ENCODE assay signal across 15 cellular contexts in the genomic region with DNA sequence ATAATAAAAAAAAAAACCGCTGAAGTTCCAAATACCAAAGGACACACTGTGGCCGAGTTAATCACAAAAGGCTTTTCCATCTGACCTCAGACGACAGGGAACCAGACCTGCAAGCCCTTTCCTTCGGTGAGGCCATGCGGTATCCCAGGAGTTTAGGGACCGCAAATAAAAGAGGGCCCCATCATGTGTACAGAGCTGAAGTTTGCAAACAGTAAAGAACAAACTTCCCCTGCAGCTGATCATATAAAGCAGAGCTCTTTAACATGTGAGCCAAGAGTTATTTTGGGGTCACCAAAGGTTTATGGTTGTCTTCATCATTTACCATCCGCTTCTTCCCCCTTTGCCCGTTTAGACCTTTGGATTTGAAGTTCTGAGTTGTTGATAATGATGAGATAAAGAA. TPM values are rescaled to one million over a fixed set of nuclear protein-coding genes. Genes with fewer than 3 reads are reported as not detected.
DNase-seq lines count a peak whose midpoint lies in the region; ATAC-seq and TF ChIP-seq lines count a peak whose summit lies in the region.
"Had no signal": no experiment of that assay in that cellular context is flagged by ENCODE, and none has a peak within 500 bp of the region (broad histone marks: within the 10 kb centered on the region; RNA-seq: fewer than 3 reads in every experiment).

No MANE protein-coding gene starts in this region.

- no peak overlapping the region for H3K27ac ChIP-seq in CD8-positive, alpha-beta memory T cell (ENCODE audit: low read depth, low read length)
- no peak overlapping the region for H3K27ac ChIP-seq in substantia nigra (ENCODE audit: low read depth, low read length, poor library complexity, severe bottlenecking)
- H3K27ac ChIP-seq: SJCRH30 had no signal

- intact Hi-C loops in left colon (cut with DNase I, micrococcal nuclease) = no loop called here

- DNase-seq in activated naive CD8-positive, alpha-beta T cell treated with anti-CD3 and anti-CD28 coated beads, Interleukin-2, amount 50 U/mL, for 24 hours = no peak
- DNase-seq in LNCaP clone FGC (ENCODE audit: low read depth) (peak; percentile 96), left colon (no peak), NCI-H446 treated with DMSO at 0.1 percent for 48 hours (lab: John Stamatoyannopoulos, UW) (no peak), substantia nigra (lab: John Stamatoyannopoulos, UW) (no peak)
- no peak for DNase-seq in CD8-positive, alpha-beta memory T cell
- DNase-seq: DMS153, H9, NCI-H1417, NCI-H2107, NCI-H226, SJCRH30 had no signal

- no peaks in the 10 kb centered on the region for H3K27me3 ChIP-seq in CD8-positive, alpha-beta memory T cell (ENCODE audit: insufficient read depth, low read length, poor library complexity, severe bottlenecking)
- H3K27me3 ChIP-seq: SJCRH30 had no signal

- H3K4me3 Mint-ChIP-seq in activated naive CD8-positive, alpha-beta T cell = no peak overlapping the region
- no peak overlapping the region for H3K4me3 Mint-ChIP-seq in activated naive CD8-positive, alpha-beta T cell treated with anti-CD3 and anti-CD28 coated beads, Interleukin-2, amount 50 U/mL, for 24 hours
- H3K4me3 Mint-ChIP-seq in CD8-positive, alpha-beta memory T cell = no peak overlapping the region
- H3K4me3 Mint-ChIP-seq: B cell, H9 had no signal

- ATAC-seq in activated naive CD8-positive, alpha-beta T cell treated with anti-CD3 and anti-CD28 coated beads, Interleukin-2, amount 50 U/mL, for 24 hours = no peak
- ATAC-seq in left colon = peak; percentile 26

- peaks cover 3% of the 10 kb centered on the region for H3K36me3 Mint-ChIP-seq in activated naive CD8-positive, alpha-beta T cell
- H3K36me3 Mint-ChIP-seq in activated naive CD8-positive, alpha-beta T cell treated with anti-CD3 and anti-CD28 coated beads, Interleukin-2, amount 50 U/mL, for 24 hours (ENCODE audit: low read depth) = peaks cover 2% of the 10 kb centered on the region
- peaks cover 0 to 11% (median 4%) of the 10 kb centered on the region in 3 donors for H3K36me3 Mint-ChIP-seq in CD8-positive, alpha-beta memory T cell

- H3K36me3 ChIP-seq in CD8-positive, alpha-beta memory T cell (ENCODE audit: insufficient read depth, low read length) = no peaks in the 10 kb centered on the region
- H3K36me3 ChIP-seq: SJCRH30 had no signal

- POLR2A ChIA-PET in CD8-positive, alpha-beta memory T cell (lab: Charles Lee) = interaction anchor here (1.0 to 1.3 kb wide), 2 partner anchors 8 to 96 kb away, joined by 3 to 4 read pairs; no protein-coding TSS in a partner anchor

- peaks cover 36% of the 10 kb centered on the region for H3K4me1 Mint-ChIP-seq in activated naive CD8-positive, alpha-beta T cell (ENCODE audit: low read depth)
- peaks cover 16% of the 10 kb centered on the region for H3K4me1 Mint-ChIP-seq in activated naive CD8-positive, alpha-beta T cell treated with anti-CD3 and anti-CD28 coated beads, Interleukin-2, amount 50 U/mL, for 24 hours
- peaks cover 5 to 18% (median 16%) of the 10 kb centered on the region in 3 donors for H3K4me1 Mint-ChIP-seq in CD8-positive, alpha-beta memory T cell
- H3K4me1 Mint-ChIP-seq: B cell had no signal

- H3K4me1 ChIP-seq in CD8-positive, alpha-beta memory T cell (ENCODE audit: insufficient read depth, low read length) = peaks cover 33% of the 10 kb centered on the region
- H3K4me1 ChIP-seq: SJCRH30 had no signal

- H3K27ac Mint-ChIP-seq in activated naive CD8-positive, alpha-beta T cell = peak overlapping the region; percentile 28
- no peak overlapping the region for H3K27ac Mint-ChIP-seq in activated naive CD8-positive, alpha-beta T cell treated with anti-CD3 and anti-CD28 coated beads, Interleukin-2, amount 50 U/mL, for 24 hours
- H3K27ac Mint-ChIP-seq in CD8-positive, alpha-beta memory T cell = peak overlapping the region in 1 of 8 donors; percentile 29
- H3K27ac Mint-ChIP-seq: B cell, H9 had no signal

- TF ChIP-seq CTCF in LNCaP clone FGC (IDR thresholded peaks at IDR 0.05; ENCODE audit: control insufficient read depth, extremely low read depth, insufficient read depth) = no peak

- H3K27me3 Mint-ChIP-seq in activated naive CD8-positive, alpha-beta T cell = no peaks in the 10 kb centered on the region
- no peaks in the 10 kb centered on the region for H3K27me3 Mint-ChIP-seq in activated naive CD8-positive, alpha-beta T cell treated with anti-CD3 and anti-CD28 coated beads, Interleukin-2, amount 50 U/mL, for 24 hours
- no peaks in the 10 kb centered on the region for H3K27me3 Mint-ChIP-seq in CD8-positive, alpha-beta memory T cell
- H3K27me3 Mint-ChIP-seq: B cell had no signal

- H3K4me3 ChIP-seq in LNCaP clone FGC (ENCODE audit: low read depth, low read length) = no peak overlapping the region
- H3K4me3 ChIP-seq in CD8-positive, alpha-beta memory T cell (ENCODE audit: low read length) = no peak overlapping the region
- H3K4me3 ChIP-seq: SJCRH30 had no signal

- CTCF ChIA-PET in CD8-positive, alpha-beta memory T cell (lab: Charles Lee) = interaction anchor here (0.8 to 1.4 kb wide), 5 partner anchors 8 to 373 kb away, joined by 3 to 9 read pairs (median 5); no protein-coding TSS in a partner anchor

- H3K9me3 ChIP-seq in CD8-positive, alpha-beta memory T cell (ENCODE audit: low read length) = no peaks in the 10 kb centered on the region
- H3K9me3 ChIP-seq: SJCRH30 had no signal

- no peaks in the 10 kb centered on the region for H3K9me3 Mint-ChIP-seq in activated naive CD8-positive, alpha-beta T cell (ENCODE audit: low read depth)
- no peaks in the 10 kb centered on the region for H3K9me3 Mint-ChIP-seq in activated naive CD8-positive, alpha-beta T cell treated with anti-CD3 and anti-CD28 coated beads, Interleukin-2, amount 50 U/mL, for 24 hours
- H3K9me3 Mint-ChIP-seq in CD8-positive, alpha-beta memory T cell = no peaks in the 10 kb centered on the region
- H3K9me3 Mint-ChIP-seq: H9 had no signal

RNA-seq across cellular contexts. Expression of a gene that starts 33.0 kb away (rescaled TPM):
- 1 to 10 TPM; 1.6 to 2.8 TPM for total RNA-seq in left colon
- under 1 TPM; 0.64 to 0.94 TPM for total RNA-seq in CD8-positive, alpha-beta memory T cell
- 0.68 TPM for polyA plus RNA-seq in CD8-positive, alpha-beta memory T cell
- total RNA-seq: RPMI7951 had no signal
